In the genomic region with DNA sequence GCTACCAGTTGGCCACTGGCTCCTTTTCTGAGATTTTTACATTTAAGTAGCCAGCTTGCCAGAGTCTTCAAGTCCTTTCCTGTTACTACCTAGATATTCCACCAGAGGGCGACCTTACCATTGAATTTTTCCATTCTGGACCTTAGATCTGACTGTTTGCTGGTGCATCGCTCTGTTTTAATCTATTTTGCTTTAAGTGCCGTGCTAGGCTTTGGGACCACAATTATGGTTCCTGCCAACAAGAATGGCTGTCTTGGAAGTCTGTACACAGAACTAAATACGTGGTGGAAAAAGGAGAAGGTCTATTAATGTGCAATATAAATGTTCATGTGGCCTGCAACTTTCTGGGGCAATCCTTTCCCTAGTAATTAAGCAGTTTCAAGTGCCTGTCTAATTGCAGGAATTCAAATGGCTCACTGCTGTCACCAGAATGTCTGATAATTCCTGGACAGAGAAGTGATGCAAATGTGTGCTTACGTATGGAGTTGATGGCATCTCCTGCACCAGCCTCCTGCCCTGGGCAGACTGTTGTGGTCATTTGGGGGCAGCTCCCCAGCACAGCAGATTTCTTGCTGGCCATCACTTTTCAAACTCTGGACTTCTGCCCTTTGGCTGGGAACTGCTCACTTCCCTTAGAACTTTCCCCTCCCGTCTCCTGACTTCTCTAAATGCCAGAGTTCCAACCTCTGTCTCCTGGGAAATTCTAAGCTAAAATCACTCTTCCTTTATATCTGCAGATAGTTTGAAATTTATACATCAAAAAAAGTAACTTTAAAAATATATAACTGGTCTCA, we compare ENCODE assay signal across 8 cellular contexts. TPM values are rescaled to one million over a fixed set of nuclear protein-coding genes. Genes with fewer than 3 reads are reported as not detected.
DNase-seq lines count a peak whose midpoint lies in the region; ATAC-seq, FAIRE-seq and TF ChIP-seq lines count a peak whose summit lies in the region.

No MANE protein-coding gene starts in this region.

- H3K27me3 Mint-ChIP-seq in endodermal cell (ENCODE audit: insufficient read depth) (peaks cover 9% of the 10 kb centered on the region), memory B cell (no peaks in the 10 kb centered on the region)

- no peaks in the 10 kb centered on the region for H3K36me3 Mint-ChIP-seq in endodermal cell (ENCODE audit: low read depth)
- H3K36me3 Mint-ChIP-seq in memory B cell = no peaks in the 10 kb centered on the region

- H3K9ac ChIP-seq in endodermal cell (ENCODE audit: extremely low read depth, low read length, poor library complexity, severe bottlenecking) = no peak overlapping the region

- H3K36me3 ChIP-seq in BE2C (no peaks in the 10 kb centered on the region), endodermal cell (ENCODE audit: control insufficient read depth, insufficient read depth, low read length) (no peaks in the 10 kb centered on the region), thoracic aorta (no peaks in the 10 kb centered on the region)

- H3K4me3 Mint-ChIP-seq in endodermal cell (no peak overlapping the region), memory B cell (peak overlapping the region; percentile 65)

- DNase-seq in BE2C (peak; percentile 52), NCI-H2171 (lab: John Stamatoyannopoulos, UW) (peak; percentile 36), endodermal cell (peak; percentile 78), memory B cell (ENCODE audit: low spot score in 2 of 2) (peak; percentile 62 to 85), thoracic aorta (ENCODE audit: low spot score) (no peak), mesenteric fat pad (ENCODE audit: low spot score) (no peak)

- H3K9me3 Mint-ChIP-seq in endodermal cell (no peaks in the 10 kb centered on the region), memory B cell (no peaks in the 10 kb centered on the region)

- 29 to 41% methylated on average over 5 to 6 of the region's 6 CpGs for WGBS in endodermal cell (ENCODE audit: insufficient coverage in 1 of 2, insufficient read length in 1 of 2), 2 experiments

- H3K27me3 ChIP-seq in BE2C = peaks cover 80% of the 10 kb centered on the region
- H3K27me3 ChIP-seq in endodermal cell (ENCODE audit: control insufficient read depth, insufficient read depth, low read length, poor library complexity, severe bottlenecking) = peaks cover 8% of the 10 kb centered on the region
- H3K27me3 ChIP-seq in thoracic aorta (replicated peaks; ENCODE audit: insufficient read depth) = no peaks in the 10 kb centered on the region

- TF ChIP-seq CTCF in BE2C (IDR thresholded peaks at IDR 0.05; ENCODE audit: low read depth, low read length) = peak; percentile 62
- peak; percentile 86 for TF ChIP-seq CTCF in endodermal cell (conservative IDR thresholded peaks at IDR 0.05)
- TF ChIP-seq CTCF in thoracic aorta (IDR thresholded peaks at IDR 0.05) = peak; percentile 83

- H3K4me1 ChIP-seq in BE2C (no peaks in the 10 kb centered on the region), endodermal cell (ENCODE audit: control insufficient read depth, insufficient read depth, low read length) (no peaks in the 10 kb centered on the region), thoracic aorta (ENCODE audit: control insufficient read depth in 1 of 2, low read depth in 2 of 2) (peaks cover 7 to 9% of the 10 kb centered on the region in 2 donors)

- no peak overlapping the region for H3K27ac Mint-ChIP-seq in endodermal cell
- H3K27ac Mint-ChIP-seq in memory B cell = peak overlapping the region; percentile 96

- H3K9me3 ChIP-seq in BE2C (no peaks in the 10 kb centered on the region), endodermal cell (ENCODE audit: control insufficient read depth, low read length) (no peaks in the 10 kb centered on the region), thoracic aorta (no peaks in the 10 kb centered on the region)

- FAIRE-seq in TTC549 (lab: Jason Lieb, UNC) = peak; percentile 83

- ATAC-seq in GM21423 (IDR thresholded peaks at IDR 0.05; ENCODE audit: unreplicated experiment) = peak; percentile 44
- ATAC-seq in memory B cell (ENCODE audit: low read depth) = peak; percentile 34
- no peak for ATAC-seq in thoracic aorta (ENCODE audit: insufficient number of reproducible peaks, low FRiP score, low read depth)

- peaks cover 16% of the 10 kb centered on the region for H3K4me1 Mint-ChIP-seq in endodermal cell
- H3K4me1 Mint-ChIP-seq in memory B cell = peaks cover 49% of the 10 kb centered on the region

- H3K4me3 ChIP-seq in BE2C (ENCODE audit: low read depth, low read length) = no peak overlapping the region
- H3K4me3 ChIP-seq in endodermal cell (ENCODE audit: low read length) = no peak overlapping the region
- no peak overlapping the region for H3K4me3 ChIP-seq in thoracic aorta

- no peak overlapping the region for H3K27ac ChIP-seq in endodermal cell (ENCODE audit: low read depth, low read length)
- H3K27ac ChIP-seq in thoracic aorta = no peak overlapping the region

RNA-seq across cellular contexts. Expression of a gene that starts 5.6 kb away (rescaled TPM):
- not detected for polyA plus RNA-seq in BE2C (2012; ENCODE audit: insufficient read depth, insufficient read length, low read depth)
- total RNA-seq in endodermal cell = 10 to 100 TPM; 10.6 to 11.1 TPM
- 2.3 TPM for polyA plus RNA-seq in endodermal cell (2013, experiment 1 of 2)
- 1.8 TPM for polyA plus RNA-seq in endodermal cell (2013, experiment 2 of 2)
- total RNA-seq in thoracic aorta = 10 to 100 TPM in 1 of 2 donors, 1 to 10 TPM in 1; 5.8 to 19.4 TPM
- total RNA-seq in mesenteric fat pad = 5.0 TPM

RNA-seq across cellular contexts. Expression of a gene that starts 46.6 kb away (rescaled TPM):
- 257 TPM for polyA plus RNA-seq in BE2C (2012; ENCODE audit: insufficient read depth, insufficient read length, low read depth)
- total RNA-seq in endodermal cell (100 to 1,000 TPM; 209 to 233 TPM), thoracic aorta (100 to 1,000 TPM; 134 to 169 TPM), mesenteric fat pad (132 TPM)
- polyA plus RNA-seq in endodermal cell (2013, experiment 1 of 2) = 186 TPM
- 176 TPM for polyA plus RNA-seq in endodermal cell (2013, experiment 2 of 2)

RNA-seq across cellular contexts. Expression of a gene that starts 58.4 kb away (rescaled TPM):
- not detected for polyA plus RNA-seq in BE2C (2012; ENCODE audit: insufficient read depth, insufficient read length, low read depth)
- total RNA-seq in endodermal cell = 1 to 10 TPM; 1.7 to 1.9 TPM
- polyA plus RNA-seq in endodermal cell (2013, experiment 1 of 2) = 1.0 TPM
- 1.0 TPM for polyA plus RNA-seq in endodermal cell (2013, experiment 2 of 2)
- total RNA-seq in thoracic aorta = 100 to 1,000 TPM; 141 to 148 TPM
- 82.5 TPM for total RNA-seq in mesenteric fat pad

Comparison
In these comparisons a context has a peak if more than half of its experiments do, and no peak if none do; other contexts are left out.
1. DNase-seq: peak in BE2C (single experiment), NCI-H2171 (single experiment), endodermal cell (single experiment) and memory B cell (2 of 2); none in thoracic aorta (single experiment) and mesenteric fat pad (single experiment).
2. RNA of a gene that starts 58.4 kb away (total RNA-seq): 141 to 148 TPM in thoracic aorta and 82.5 TPM in mesenteric fat pad (single experiment); 1.7 to 1.9 TPM in endodermal cell; every median in the first group is over 10 times any median in the second.
3. Peak in every context shown above with its lines, with median percentiles within 50 percentile points of each other: CTCF ChIP-seq.